2 cellular contexts compared by ENCODE assay signal in genomic region chr15:50188793-50189192, GRCh38. TPM values are rescaled to one million over a fixed set of nuclear protein-coding genes. Genes with fewer than 3 reads are reported as not detected.
"Had no signal": no experiment of that assay in that cellular context is flagged by ENCODE, and none has a peak within 500 bp of the region (broad histone marks: within the 10 kb centered on the region; RNA-seq: fewer than 3 reads in every experiment).

No MANE protein-coding gene starts in this region.

RNA-seq across cellular contexts. Expression of gene SLC27A2, which starts 6.8 kb away (rescaled TPM):
- total RNA-seq: HT1080 had no signal
- polyA plus RNA-seq: IMR-90 had no signal
